17 cellular contexts compared by ENCODE assay signal in genomic region chr2:168798076-168798887, GRCh38. TPM values are rescaled to one million over a fixed set of nuclear protein-coding genes. Genes with fewer than 3 reads are reported as not detected.
DNase-seq lines count a peak whose midpoint lies in the region; TF ChIP-seq lines count a peak whose summit lies in the region.
"Had no signal": no experiment of that assay in that cellular context is flagged by ENCODE, and none has a peak within 500 bp of the region (broad histone marks: within the 10 kb centered on the region; RNA-seq: fewer than 3 reads in every experiment).

No MANE protein-coding gene starts in this region.

- H3K36me3 ChIP-seq in parathyroid adenoma (ENCODE audit: control insufficient read depth, insufficient read depth, low read length): no peaks in the 10 kb centered on the region
- H3K36me3 ChIP-seq in prostate gland: no peaks in the 10 kb centered on the region
- H3K36me3 ChIP-seq: upper lobe of left lung had no signal

- 70% methylated on average over 13 of the region's 13 CpGs for WGBS in prostate gland

- H2AFZ ChIP-seq in parathyroid adenoma: peak overlapping the region; percentile 40

- peak overlapping the region; percentile 17 for H3K27ac ChIP-seq in parathyroid adenoma
- H3K27ac ChIP-seq in prostate gland: no peak overlapping the region

- H3K4me1 ChIP-seq in parathyroid adenoma: peaks cover 15% of the 10 kb centered on the region
- no peaks in the 10 kb centered on the region for H3K4me1 ChIP-seq in prostate gland (replicated peaks)

- no peak overlapping the region for H3K4me3 ChIP-seq in parathyroid adenoma (ENCODE audit: low read depth, low read length)
- H3K4me3 ChIP-seq in prostate gland: no peak overlapping the region
- H3K4me3 ChIP-seq: A549, upper lobe of left lung had no signal

- no peaks in the 10 kb centered on the region for H3K9me3 ChIP-seq in parathyroid adenoma (ENCODE audit: control insufficient read depth, low read length)
- H3K9me3 ChIP-seq in prostate gland: no peaks in the 10 kb centered on the region
- H3K9me3 ChIP-seq: A549, Caco-2, upper lobe of left lung had no signal

- TF ChIP-seq CTCF in parathyroid adenoma (IDR thresholded peaks at IDR 0.05) (no peak), prostate gland (IDR thresholded peaks at IDR 0.05) (no peak)

- DNase-seq in NCI-H748 (lab: John Stamatoyannopoulos, UW; ENCODE audit: unreplicated experiment): peak; percentile 14
- DNase-seq in NCI-H748 treated with DMSO at 0.1 percent for 48 hours (lab: John Stamatoyannopoulos, UW): no peak
- DNase-seq in OCI-M1 (lab: John Stamatoyannopoulos, UW): peak; percentile 77
- DNase-seq in foreskin melanocyte: peak; percentile 18
- no peak for DNase-seq in DMS53 (lab: John Stamatoyannopoulos, UW)
- no peak for DNase-seq in NCI-H187 (lab: John Stamatoyannopoulos, UW)
- DNase-seq in prostate gland (ENCODE audit: low spot score): no peak
- DNase-seq: activated CD4-positive, alpha-beta memory T cell treated with anti-CD3 and anti-CD28 coated beads, Interleukin-2, amount 10 ng/mL, durations not matched to agents 7 days and 5 days; activated effector memory CD4-positive, alpha-beta T cell treated with Interleukin-2 at 50 U/mL for 16 hours; Kasumi-1; NCI-H446; posterior cingulate gyrus; upper lobe of left lung had no signal

- intact Hi-C loops in prostate gland (cut with DNase I): no loop called here

- H3K9ac ChIP-seq in parathyroid adenoma: no peak overlapping the region

- H3K4me2 ChIP-seq in parathyroid adenoma (ENCODE audit: low read length): no peak overlapping the region
- H3K4me2 ChIP-seq: A549 had no signal

- H3K27me3 ChIP-seq in parathyroid adenoma (ENCODE audit: control insufficient read depth, insufficient read depth, low read length): no peaks in the 10 kb centered on the region
- no peaks in the 10 kb centered on the region for H3K27me3 ChIP-seq in prostate gland (replicated peaks; ENCODE audit: insufficient read depth)
- H3K27me3 ChIP-seq: upper lobe of left lung had no signal

- no peaks in the 10 kb centered on the region for H3K79me2 ChIP-seq in parathyroid adenoma

- no peak for TF ChIP-seq POLR2A in prostate gland (IDR thresholded peaks at IDR 0.05)

RNA-seq across cellular contexts. Expression of gene NOSTRIN, which starts 4.2 kb away (rescaled TPM):
- total RNA-seq in prostate gland: 10 to 100 TPM; 14.9 to 56.1 TPM
- total RNA-seq: activated CD4-positive, alpha-beta memory T cell treated with anti-CD3 and anti-CD28 coated beads, Interleukin-2, amount 10 ng/mL, durations not matched to agents 7 days and 5 days; RPMI7951 had no signal

Comparison
In these comparisons a context has a peak if more than half of its experiments do, and no peak if none do; other contexts are left out.
1. DNase-seq: peak in NCI-H748 (single experiment), OCI-M1 (single experiment) and foreskin melanocyte (single experiment); none in NCI-H748 treated with DMSO at 0.1 percent for 48 hours (single experiment), DMS53 (single experiment), NCI-H187 (0 of 2) and prostate gland (single experiment).